ENCODE assay signal across 22 cellular contexts in the genomic region with DNA sequence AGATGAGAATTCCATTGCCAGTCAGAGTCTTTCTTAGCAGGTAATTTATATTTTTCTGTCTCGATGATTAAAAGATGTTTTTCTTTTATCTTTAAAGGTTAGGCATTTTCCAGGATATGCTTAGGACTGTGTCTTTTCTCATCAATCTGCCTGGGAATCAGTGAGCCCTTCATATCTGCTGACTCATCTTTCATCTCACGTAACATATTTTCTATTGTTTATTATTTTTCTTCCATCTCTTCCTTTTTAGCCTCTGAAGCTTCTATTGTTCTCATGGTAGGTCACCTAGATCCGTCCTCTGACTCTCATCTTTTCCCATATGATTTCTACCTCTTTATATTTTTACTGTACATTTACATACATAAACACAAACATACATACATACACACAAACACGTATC. TPM values are rescaled to one million over a fixed set of nuclear protein-coding genes. Genes with fewer than 3 reads are reported as not detected.
"Had no signal": no experiment of that assay in that cellular context is flagged by ENCODE, and none has a peak within 500 bp of the region (broad histone marks: within the 10 kb centered on the region; RNA-seq: fewer than 3 reads in every experiment).

No MANE protein-coding gene starts in this region.

- H3K79me2 ChIP-seq: hepatocyte had no signal

- H3K27ac Mint-ChIP-seq: activated naive CD4-positive, alpha-beta T cell treated with anti-CD3 and anti-CD28 coated beads, Interleukin-2, amount 10 ng/mL, durations not matched to agents 7 days and 5 days; dendritic cell treated with granulocyte-macrophage colony-stimulating factor and Interleukin-4, amounts not matched to agents 40 ng/mL and 50 ng/mL, for 4 days; nephron had no signal

- H3K4me1 Mint-ChIP-seq: nephron had no signal

- H3K9me3 ChIP-seq: lower lobe of right lung, tibial nerve, uterus had no signal

- H3K27me3 ChIP-seq: hepatocyte, tibial nerve, uterus had no signal

- DNase-seq: activated effector memory CD4-positive, alpha-beta T cell treated with Interleukin-2 at 50 U/mL for 16 hours; activated naive CD4-positive, alpha-beta T cell treated with anti-CD3 and anti-CD28 coated beads, Interleukin-2, amount 10 ng/mL, durations not matched to agents 7 days and 5 days; activated T-cell treated with anti-CD3 and anti-CD28 coated beads, Interleukin-2, amount 50 U/mL, for 1 hour; amniotic stem cell; effector memory CD8-positive, alpha-beta T cell; foreskin fibroblast; left colon; lower lobe of right lung; nucleus accumbens; retina; stimulated activated CD4-positive, alpha-beta T cell treated with anti-CD3 and anti-CD28 coated beads, Interleukin-12 subunit alpha, Interleukin-12 subunit beta, amount 100 ng/mL, for 4 hours; stimulated activated CD4-positive, alpha-beta T cell treated with anti-CD3 and anti-CD28 coated beads, Interleukin-1b, Interleukin-23, amount 100 ng/mL, for 48 hours; stimulated activated CD8-positive, alpha-beta memory T cell treated with anti-CD3 and anti-CD28 coated beads, Interleukin-4, amount 100 ng/mL, for 48 hours; stimulated activated naive CD4-positive, alpha-beta T cell treated with Interleukin-2 at 50 U/mL for 16 hours; uterus had no signal

- H2AFZ ChIP-seq: hepatocyte had no signal

- H3K4me2 ChIP-seq: hepatocyte had no signal

- H3K27ac ChIP-seq: hepatocyte, lower lobe of right lung, tibial nerve, uterus had no signal

- ATAC-seq: activated CD4-positive, CD25-positive, alpha-beta regulatory T cell treated with anti-CD3 and anti-CD28 coated beads, Interleukin-2, amount 50 U/mL, for 24 hours; effector memory CD8-positive, alpha-beta T cell; left colon; lower lobe of right lung had no signal

- H3K4me3 Mint-ChIP-seq: activated naive CD4-positive, alpha-beta T cell treated with anti-CD3 and anti-CD28 coated beads, Interleukin-2, amount 10 ng/mL, durations not matched to agents 7 days and 5 days; dendritic cell treated with granulocyte-macrophage colony-stimulating factor and Interleukin-4, amounts not matched to agents 40 ng/mL and 50 ng/mL, for 4 days; effector memory CD8-positive, alpha-beta T cell; nephron had no signal

- H3K4me3 ChIP-seq: hepatocyte, lower lobe of right lung, tibial nerve, uterus had no signal

- H3K27me3 Mint-ChIP-seq: activated naive CD4-positive, alpha-beta T cell treated with anti-CD3 and anti-CD28 coated beads, Interleukin-2, amount 10 ng/mL, durations not matched to agents 7 days and 5 days; dendritic cell treated with granulocyte-macrophage colony-stimulating factor and Interleukin-4, amounts not matched to agents 40 ng/mL and 50 ng/mL, for 4 days; effector memory CD8-positive, alpha-beta T cell had no signal

- H3K9me3 Mint-ChIP-seq: activated naive CD4-positive, alpha-beta T cell treated with anti-CD3 and anti-CD28 coated beads, Interleukin-2, amount 10 ng/mL, durations not matched to agents 7 days and 5 days; dendritic cell treated with granulocyte-macrophage colony-stimulating factor and Interleukin-4, amounts not matched to agents 40 ng/mL and 50 ng/mL, for 4 days; effector memory CD8-positive, alpha-beta T cell; nephron had no signal

- H3K4me1 ChIP-seq: lower lobe of right lung, uterus had no signal

- H3K36me3 ChIP-seq: uterus had no signal

RNA-seq across cellular contexts. Expression of gene ECT2L, which starts 13.6 kb away (rescaled TPM):
- total RNA-seq: chondrocyte; hepatocyte; left colon; T-helper 1 cell treated with Interleukin-12 subunit alpha and Interleukin-12 subunit beta and Interleukin-4 antibody, amounts not matched to agents 30 ng/mL and 1 ng/mL, for 36 hours had no signal
- polyA plus RNA-seq: hepatocyte had no signal
